8 cellular contexts compared by ENCODE assay signal in genomic region chr11:118688338-118688737, GRCh38. TPM values are rescaled to one million over a fixed set of nuclear protein-coding genes. Genes with fewer than 3 reads are reported as not detected.
"Had no signal": no experiment of that assay in that cellular context is flagged by ENCODE, and none has a peak within 500 bp of the region (broad histone marks: within the 10 kb centered on the region; RNA-seq: fewer than 3 reads in every experiment).

No MANE protein-coding gene starts in this region.

RNA-seq across cellular contexts. Expression of gene TREH, which starts 8.9 kb away (rescaled TPM):
- total RNA-seq: activated B cell treated with CpG ODN at 0.5 μM for 24 hours, aorta, breast epithelium, frontal cortex, left lung, lung microvascular endothelial cell, mesothelial cell of epicardium, temporal lobe had no signal
